ENCODE assay signal across 8 cellular contexts in the genomic region with DNA sequence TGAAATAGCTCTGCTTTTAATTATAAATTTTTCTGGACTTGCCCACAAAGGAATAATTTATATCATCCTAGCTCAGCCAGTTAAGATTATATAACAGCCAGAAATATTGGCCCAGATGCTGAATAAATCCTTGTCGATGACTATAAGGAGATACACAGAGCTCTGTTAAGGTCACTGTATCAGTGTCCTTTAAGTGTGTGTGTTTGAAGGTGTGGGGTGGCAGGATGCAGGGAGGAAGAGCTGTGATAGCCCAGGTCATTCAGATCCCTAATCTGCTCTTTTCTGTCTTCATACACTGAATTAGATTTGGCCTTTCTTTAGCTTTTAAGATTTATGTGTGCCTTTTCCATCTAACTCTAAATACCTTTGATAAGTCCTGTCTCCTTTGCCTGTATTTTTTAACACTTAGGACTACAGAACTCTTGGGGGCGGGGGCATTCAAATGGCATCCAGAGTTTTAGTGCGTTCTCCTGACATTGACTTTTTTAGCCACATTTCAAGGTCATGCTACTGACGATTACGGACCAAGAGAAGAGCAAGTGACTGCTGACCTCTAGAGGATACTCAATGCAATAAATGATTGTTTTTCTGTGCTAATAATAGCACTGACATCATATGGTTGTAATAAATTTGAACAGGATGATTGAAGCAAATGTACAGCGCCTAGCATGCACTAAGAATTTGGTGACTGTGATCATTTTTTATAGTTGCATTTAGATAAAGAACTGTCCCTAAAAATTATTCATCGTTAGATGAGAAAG.
DNase-seq lines count a peak whose midpoint lies in the region; ATAC-seq lines count a peak whose summit lies in the region.

No MANE protein-coding gene starts in this region.

- H3K27ac Mint-ChIP-seq in stimulated activated effector memory CD8-positive, alpha-beta T cell treated with anti-CD3 and anti-CD28 coated beads, Interleukin-12 subunit alpha, Interleukin-12 subunit beta, amount 100 ng/mL, for 72 hours = no peak overlapping the region

- H3K9me3 Mint-ChIP-seq in stimulated activated effector memory CD8-positive, alpha-beta T cell treated with anti-CD3 and anti-CD28 coated beads, Interleukin-12 subunit alpha, Interleukin-12 subunit beta, amount 100 ng/mL, for 72 hours = peaks cover 3% of the 10 kb centered on the region

- no peaks in the 10 kb centered on the region for H3K4me1 Mint-ChIP-seq in stimulated activated effector memory CD8-positive, alpha-beta T cell treated with anti-CD3 and anti-CD28 coated beads, Interleukin-12 subunit alpha, Interleukin-12 subunit beta, amount 100 ng/mL, for 72 hours

- H3K4me3 Mint-ChIP-seq in stimulated activated effector memory CD8-positive, alpha-beta T cell treated with anti-CD3 and anti-CD28 coated beads, Interleukin-12 subunit alpha, Interleukin-12 subunit beta, amount 100 ng/mL, for 72 hours = no peak overlapping the region

- H3K36me3 Mint-ChIP-seq in stimulated activated effector memory CD8-positive, alpha-beta T cell treated with anti-CD3 and anti-CD28 coated beads, Interleukin-12 subunit alpha, Interleukin-12 subunit beta, amount 100 ng/mL, for 72 hours = no peaks in the 10 kb centered on the region

- ATAC-seq in GM19452 (IDR thresholded peaks at IDR 0.05; ENCODE audit: unreplicated experiment) (peak; percentile 86), HG03469 (IDR thresholded peaks at IDR 0.05; ENCODE audit: unreplicated experiment) (peak; percentile 88)
- ATAC-seq in stimulated activated effector memory CD8-positive, alpha-beta T cell treated with anti-CD3 and anti-CD28 coated beads, Interleukin-12 subunit alpha, Interleukin-12 subunit beta, amount 100 ng/mL, for 72 hours = no peak

- peak; percentile 55 for DNase-seq in COLO829 (ENCODE audit: low spot score)
- peak; percentile 29 for DNase-seq in RPMI8226
- peak; percentile 51 for DNase-seq in fibroblast of the conjunctiva (ENCODE audit: low read depth)
- peak; percentile 72 for DNase-seq in pons (ENCODE audit: low spot score)
- no peak for DNase-seq in activated naive CD4-positive, alpha-beta T cell treated with anti-CD3 and anti-CD28 coated beads, Interleukin-2, amount 50 U/mL, for 16 hours
- DNase-seq in stimulated activated effector memory CD8-positive, alpha-beta T cell treated with anti-CD3 and anti-CD28 coated beads, Interleukin-12 subunit alpha, Interleukin-12 subunit beta, amount 100 ng/mL, for 72 hours (ENCODE audit: low spot score in 2 of 2) = no peak

Comparison
In these comparisons a context has a peak if more than half of its experiments do, and no peak if none do; other contexts are left out.
1. DNase-seq: peak in COLO829 (single experiment), RPMI8226 (single experiment), fibroblast of the conjunctiva (single experiment) and pons (single experiment); none in activated naive CD4-positive, alpha-beta T cell treated with anti-CD3 and anti-CD28 coated beads, Interleukin-2, amount 50 U/mL, for 16 hours (single experiment) and stimulated activated effector memory CD8-positive, alpha-beta T cell treated with anti-CD3 and anti-CD28 coated beads, Interleukin-12 subunit alpha, Interleukin-12 subunit beta, amount 100 ng/mL, for 72 hours (0 of 2).